Comparison of ENCODE assay signal across 18 cellular contexts in genomic region chr2:9097871-9098270, GRCh38.
"Had no signal": no experiment of that assay in that cellular context is flagged by ENCODE, and none has a peak within 500 bp of the region (broad histone marks: within the 10 kb centered on the region; RNA-seq: fewer than 3 reads in every experiment).

No MANE protein-coding gene starts in this region.

- DNase-seq: cortex of kidney; dorsolateral prefrontal cortex; effector CD8-positive, alpha-beta T cell; hippocampal formation; left colon; left ventricle myocardium superior; naive thymus-derived CD4-positive, alpha-beta T cell; nephron progenitor cell; posterior cingulate gyrus; spleen; stimulated activated CD4-positive, alpha-beta T cell treated with anti-CD3 and anti-CD28 coated beads, Interleukin-15, amount 100 ng/mL, for 24 hours; stimulated activated CD4-positive, alpha-beta T cell treated with anti-CD3 and anti-CD28 coated beads, Interleukin-1b, Interleukin-23, amount 100 ng/mL, for 48 hours; stimulated activated CD4-positive, alpha-beta T cell treated with anti-CD3 and anti-CD28 coated beads, Interleukin-4, amount 100 ng/mL, for 4 hours; stimulated activated naive CD4-positive, alpha-beta T cell; stomach; substantia nigra; transverse colon had no signal

- ATAC-seq: left colon; naive thymus-derived CD4-positive, alpha-beta T cell; sciatic nerve had no signal

- H3K36me3 Mint-ChIP-seq: naive thymus-derived CD4-positive, alpha-beta T cell had no signal

- H3K9me3 Mint-ChIP-seq: naive thymus-derived CD4-positive, alpha-beta T cell; nephron progenitor cell had no signal

- H3K27ac Mint-ChIP-seq: naive thymus-derived CD4-positive, alpha-beta T cell; nephron progenitor cell had no signal

- H3K4me3 Mint-ChIP-seq: naive thymus-derived CD4-positive, alpha-beta T cell; nephron progenitor cell had no signal
